ENCODE assay signal across 8 cellular contexts in the genomic region with DNA sequence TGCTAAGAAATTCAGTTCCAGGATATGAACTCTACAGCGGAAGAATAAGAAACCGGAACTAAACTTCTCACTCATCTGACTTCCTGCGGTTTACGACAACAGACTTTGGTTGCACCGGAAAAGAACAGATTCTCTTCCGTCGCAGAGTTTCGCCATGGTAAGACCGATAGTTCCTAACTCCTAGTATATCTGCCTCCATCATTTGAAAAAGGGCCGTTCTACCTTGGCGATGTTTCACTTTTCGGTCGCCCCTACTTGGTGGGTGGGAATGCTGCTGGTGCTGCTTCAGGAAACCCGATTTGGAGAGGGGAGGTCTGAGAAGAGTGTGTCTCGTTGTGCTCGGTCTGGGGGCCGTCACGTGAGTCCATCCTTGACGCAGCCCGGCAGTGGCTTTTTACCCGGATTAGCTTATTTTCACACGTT. TPM values are rescaled to one million over a fixed set of nuclear protein-coding genes. Genes with fewer than 3 reads are reported as not detected.
DNase-seq lines count a peak whose midpoint lies in the region; ATAC-seq and TF ChIP-seq lines count a peak whose summit lies in the region.

TSS of gene RPS4Y1 (plus strand) at position 132 of the 423 bp plus-strand sequence. CDS start at position 155, 23 bp downstream.

- DNase-seq in DMS79 treated with DMSO at 0.1 percent for 48 hours (lab: John Stamatoyannopoulos, UW) (peak; percentile 21), endodermal cell (no peak), pons (ENCODE audit: low spot score) (peak; percentile 77), activated gamma-delta T cell treated with Interleukin-2 at 50 U/mL for 16 hours (no peak), NCI-H1436 (lab: John Stamatoyannopoulos, UW) (no peak), NCI-H146 treated with DMSO at 0.1 percent for 48 hours (lab: John Stamatoyannopoulos, UW; ENCODE audit: unreplicated experiment) (no peak)
- DNase-seq in T-helper 2 cell treated with Interferon-gamma antibody and Interleukin-4, amounts not matched to agents 5 μg/mL and 100 μg/mL, for 36 hours (ENCODE audit: low spot score), result peak; percentile 48

- no peaks in the 10 kb centered on the region for H3K9me3 Mint-ChIP-seq in T-helper 2 cell treated with Interferon-gamma antibody and Interleukin-4, amounts not matched to agents 5 μg/mL and 100 μg/mL, for 36 hours
- H3K9me3 Mint-ChIP-seq in endodermal cell, result no peaks in the 10 kb centered on the region

- H3K27me3 ChIP-seq in endodermal cell (ENCODE audit: control insufficient read depth, insufficient read depth, low read length, poor library complexity, severe bottlenecking), result no peaks in the 10 kb centered on the region

- WGBS in endodermal cell (ENCODE audit: insufficient coverage in 1 of 2, insufficient read length in 1 of 2), 2 experiments, result 0 to 5% methylated on average over 4 to 22 of the region's 22 CpGs

- H3K4me3 Mint-ChIP-seq in T-helper 2 cell treated with Interferon-gamma antibody and Interleukin-4, amounts not matched to agents 5 μg/mL and 100 μg/mL, for 36 hours, result peak within 1 kb of the TSS; percentile 97
- no peak within 1 kb of the TSS for H3K4me3 Mint-ChIP-seq in endodermal cell

- peaks cover 32% of the 10 kb centered on the region for H3K4me1 Mint-ChIP-seq in T-helper 2 cell treated with Interferon-gamma antibody and Interleukin-4, amounts not matched to agents 5 μg/mL and 100 μg/mL, for 36 hours (ENCODE audit: low read depth)
- H3K4me1 Mint-ChIP-seq in endodermal cell, result no peaks in the 10 kb centered on the region

- H3K9ac ChIP-seq in endodermal cell (ENCODE audit: extremely low read depth, low read length, poor library complexity, severe bottlenecking), result peak within 1 kb of the TSS; percentile 78

- TF ChIP-seq CTCF in endodermal cell (conservative IDR thresholded peaks at IDR 0.05), result no peak

- peak within 1 kb of the TSS; percentile 13 for H3K27ac ChIP-seq in endodermal cell (ENCODE audit: low read depth, low read length)

- no peaks in the 10 kb centered on the region for H3K9me3 ChIP-seq in endodermal cell (ENCODE audit: control insufficient read depth, low read length)

- H3K36me3 ChIP-seq in endodermal cell (ENCODE audit: control insufficient read depth, insufficient read depth, low read length), result peaks cover 38% of the 10 kb centered on the region

- H3K27ac Mint-ChIP-seq in T-helper 2 cell treated with Interferon-gamma antibody and Interleukin-4, amounts not matched to agents 5 μg/mL and 100 μg/mL, for 36 hours, result peak within 1 kb of the TSS; percentile 98
- no peak within 1 kb of the TSS for H3K27ac Mint-ChIP-seq in endodermal cell

- ATAC-seq in HG03060 (IDR thresholded peaks at IDR 0.05; ENCODE audit: low read depth, unreplicated experiment), result peak; percentile 84

- H3K27me3 Mint-ChIP-seq in T-helper 2 cell treated with Interferon-gamma antibody and Interleukin-4, amounts not matched to agents 5 μg/mL and 100 μg/mL, for 36 hours (ENCODE audit: low read depth), result no peaks in the 10 kb centered on the region
- H3K27me3 Mint-ChIP-seq in endodermal cell (ENCODE audit: insufficient read depth), result no peaks in the 10 kb centered on the region

- H3K36me3 Mint-ChIP-seq in T-helper 2 cell treated with Interferon-gamma antibody and Interleukin-4, amounts not matched to agents 5 μg/mL and 100 μg/mL, for 36 hours (ENCODE audit: low read depth), result peaks cover 48% of the 10 kb centered on the region
- no peaks in the 10 kb centered on the region for H3K36me3 Mint-ChIP-seq in endodermal cell (ENCODE audit: low read depth)

- peak within 1 kb of the TSS; percentile 85 for H3K4me3 ChIP-seq in endodermal cell (ENCODE audit: low read length)

- peaks cover 7% of the 10 kb centered on the region for H3K4me1 ChIP-seq in endodermal cell (ENCODE audit: control insufficient read depth, insufficient read depth, low read length)

RNA-seq across cellular contexts. Expression of gene RPS4Y1, which starts in this region (rescaled TPM):
- total RNA-seq in endodermal cell, result 100 to 1,000 TPM in 1 of 2 donors, not detected in 1; 348 TPM
- 306 TPM for polyA plus RNA-seq in endodermal cell (2013, experiment 1 of 2)
- polyA plus RNA-seq in endodermal cell (2013, experiment 2 of 2), result 270 TPM

Comparison
In these comparisons a context has a peak if more than half of its experiments do, and no peak if none do; other contexts are left out.
1. DNase-seq: peak in DMS79 treated with DMSO at 0.1 percent for 48 hours (single experiment), T-helper 2 cell treated with Interferon-gamma antibody and Interleukin-4, amounts not matched to agents 5 μg/mL and 100 μg/mL, for 36 hours (single experiment) and pons (single experiment); none in endodermal cell (single experiment), activated gamma-delta T cell treated with Interleukin-2 at 50 U/mL for 16 hours (single experiment), NCI-H1436 (single experiment) and NCI-H146 treated with DMSO at 0.1 percent for 48 hours (single experiment).